22 cellular contexts compared by ENCODE assay signal in the genomic region with DNA sequence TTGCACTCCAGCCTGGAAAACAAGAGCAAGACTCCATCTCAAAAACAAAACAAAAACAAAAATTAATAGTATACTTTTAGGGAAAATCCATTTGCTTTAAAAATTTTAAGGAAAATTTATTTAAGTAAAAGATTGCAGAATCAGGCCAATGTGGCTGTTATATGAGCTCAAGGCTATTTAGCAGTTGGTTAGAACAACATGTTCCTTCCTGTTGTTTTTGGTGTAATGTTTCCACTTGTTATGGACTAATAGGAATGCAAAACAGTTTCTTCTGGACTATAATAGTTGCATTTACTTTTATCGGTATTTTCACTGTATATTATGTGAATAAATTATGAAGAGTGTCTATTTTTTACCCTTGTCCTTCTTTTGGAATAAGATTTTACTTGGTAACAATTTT. TPM values are rescaled to one million over a fixed set of nuclear protein-coding genes. Genes with fewer than 3 reads are reported as not detected.
A peak's percentile ranks its signal among the peaks of the same experiment; 100 is the strongest.
DNase-seq lines count a peak whose midpoint lies in the region; ATAC-seq and TF ChIP-seq lines count a peak whose summit lies in the region.
"Had no signal": no experiment of that assay in that cellular context is flagged by ENCODE, and none has a peak within 500 bp of the region (broad histone marks: within the 10 kb centered on the region; RNA-seq: fewer than 3 reads in every experiment).

No MANE protein-coding gene starts in this region.

- H3K36me3 ChIP-seq in testis (ENCODE audit: low read depth, missing control alignments), result no peaks in the 10 kb centered on the region
- H3K36me3 ChIP-seq: BE2C had no signal

- DNase-seq in activated CD8-positive, alpha-beta T cell treated with anti-CD3 and anti-CD28 coated beads for 36 hours, result no peak
- no peak for DNase-seq in activated CD8-positive, alpha-beta T cell treated with anti-CD3 and anti-CD28 coated beads, Interleukin-2, amount 10 ng/mL, durations not matched to agents 7 days and 5 days
- DNase-seq in activated naive CD8-positive, alpha-beta T cell treated with anti-CD3 and anti-CD28 coated beads for 36 hours, result no peak
- peak; percentile 86 for DNase-seq in iris pigment epithelial cell (ENCODE audit: low read depth)
- no peak for DNase-seq in testis
- DNase-seq in AG20443 (ENCODE audit: low spot score), result no peak
- DNase-seq: activated effector memory CD4-positive, alpha-beta T cell treated with Interleukin-2 at 50 U/mL for 16 hours; anterior cingulate cortex; BE2C; cerebellar nuclear complex; effector CD4-positive, alpha-beta T cell; Karpas-422; left colon; NCI-H1092 treated with DMSO at 0.1 percent for 48 hours; NCI-H2029 treated with DMSO at 0.1 percent for 48 hours; NCI-H446 treated with DMSO at 0.1 percent for 48 hours; SK-N-SH; stimulated activated CD4-positive, alpha-beta T cell treated with anti-CD3 and anti-CD28 coated beads, Interleukin-12 subunit alpha, Interleukin-12 subunit beta, amount 100 ng/mL, for 4 hours; stimulated activated CD8-positive, alpha-beta memory T cell treated with anti-CD3 and anti-CD28 coated beads, Interleukin-4, amount 100 ng/mL, for 48 hours had no signal

- H3K27ac Mint-ChIP-seq in activated CD8-positive, alpha-beta T cell treated with anti-CD3 and anti-CD28 coated beads for 36 hours, result peak overlapping the region; percentile 49
- H3K27ac Mint-ChIP-seq in activated CD8-positive, alpha-beta T cell treated with anti-CD3 and anti-CD28 coated beads, Interleukin-2, amount 10 ng/mL, durations not matched to agents 7 days and 5 days, result no peak overlapping the region
- H3K27ac Mint-ChIP-seq in activated naive CD8-positive, alpha-beta T cell treated with anti-CD3 and anti-CD28 coated beads for 36 hours, result peak overlapping the region; percentile 54
- H3K27ac Mint-ChIP-seq: nephron had no signal

- H3K4me1 Mint-ChIP-seq in activated CD8-positive, alpha-beta T cell treated with anti-CD3 and anti-CD28 coated beads for 36 hours (ENCODE audit: low read depth), result peaks cover 49% of the 10 kb centered on the region
- H3K4me1 Mint-ChIP-seq in activated CD8-positive, alpha-beta T cell treated with anti-CD3 and anti-CD28 coated beads, Interleukin-2, amount 10 ng/mL, durations not matched to agents 7 days and 5 days (ENCODE audit: low read depth), result peaks cover 58% of the 10 kb centered on the region
- H3K4me1 Mint-ChIP-seq in activated naive CD8-positive, alpha-beta T cell treated with anti-CD3 and anti-CD28 coated beads for 36 hours, result peaks cover 58% of the 10 kb centered on the region

- peaks cover 14% of the 10 kb centered on the region for H3K4me1 ChIP-seq in testis

- no peak overlapping the region for H3K4me3 Mint-ChIP-seq in activated CD8-positive, alpha-beta T cell treated with anti-CD3 and anti-CD28 coated beads for 36 hours
- no peak overlapping the region for H3K4me3 Mint-ChIP-seq in activated CD8-positive, alpha-beta T cell treated with anti-CD3 and anti-CD28 coated beads, Interleukin-2, amount 10 ng/mL, durations not matched to agents 7 days and 5 days
- H3K4me3 Mint-ChIP-seq in activated naive CD8-positive, alpha-beta T cell treated with anti-CD3 and anti-CD28 coated beads for 36 hours, result no peak overlapping the region

- no peaks in the 10 kb centered on the region for H3K27me3 Mint-ChIP-seq in activated CD8-positive, alpha-beta T cell treated with anti-CD3 and anti-CD28 coated beads for 36 hours
- no peaks in the 10 kb centered on the region for H3K27me3 Mint-ChIP-seq in activated CD8-positive, alpha-beta T cell treated with anti-CD3 and anti-CD28 coated beads, Interleukin-2, amount 10 ng/mL, durations not matched to agents 7 days and 5 days (ENCODE audit: low read depth)
- no peaks in the 10 kb centered on the region for H3K27me3 Mint-ChIP-seq in activated naive CD8-positive, alpha-beta T cell treated with anti-CD3 and anti-CD28 coated beads for 36 hours

- POLR2A ChIA-PET in activated CD8-positive, alpha-beta T cell treated with anti-CD3 and anti-CD28 coated beads for 36 hours (lab: Charles Lee), result interaction anchor here (6.9 to 15.5 kb wide), 2 partner anchors 7 to 100 kb away, joined by 59 to 170 read pairs; no protein-coding TSS in a partner anchor
- POLR2A ChIA-PET in activated CD8-positive, alpha-beta T cell treated with anti-CD3 and anti-CD28 coated beads, Interleukin-2, amount 10 ng/mL, durations not matched to agents 7 days and 5 days (lab: Charles Lee), result interaction anchor here (0.7 to 8.8 kb wide), 5 partner anchors 7 to 121 kb away, joined by 3 to 194 read pairs (median 87); no protein-coding TSS in a partner anchor

- no peaks in the 10 kb centered on the region for H3K27me3 ChIP-seq in testis
- H3K27me3 ChIP-seq: BE2C had no signal

- intact Hi-C loops in activated CD8-positive, alpha-beta T cell treated with anti-CD3 and anti-CD28 coated beads for 36 hours (cut with micrococcal nuclease), result no loop called here
- intact Hi-C loops in testis (cut with DNase I; ENCODE audit: low total_unique reads), result loop anchor here (10.0 kb wide), 1 partner anchor 96 kb away; a partner anchor contains a TSS

- WGBS in testis, 2 donors, result 28 to 29% methylated on average over 1 of the region's 1 CpG

- H3K36me3 Mint-ChIP-seq in activated CD8-positive, alpha-beta T cell treated with anti-CD3 and anti-CD28 coated beads for 36 hours (ENCODE audit: low read depth), result peaks cover 56% of the 10 kb centered on the region
- peaks cover 48% of the 10 kb centered on the region for H3K36me3 Mint-ChIP-seq in activated CD8-positive, alpha-beta T cell treated with anti-CD3 and anti-CD28 coated beads, Interleukin-2, amount 10 ng/mL, durations not matched to agents 7 days and 5 days (ENCODE audit: low read depth)
- H3K36me3 Mint-ChIP-seq in activated naive CD8-positive, alpha-beta T cell treated with anti-CD3 and anti-CD28 coated beads for 36 hours, result peaks cover 36% of the 10 kb centered on the region

- TF ChIP-seq CTCF in activated CD8-positive, alpha-beta T cell treated with anti-CD3 and anti-CD28 coated beads for 36 hours (IDR thresholded peaks at IDR 0.05), result no peak
- TF ChIP-seq CTCF in testis (IDR thresholded peaks at IDR 0.05), result no peak

- CTCF ChIA-PET in activated CD8-positive, alpha-beta T cell treated with anti-CD3 and anti-CD28 coated beads for 36 hours (lab: Charles Lee), result interaction anchor here (1.9 to 2.3 kb wide), 2 partner anchors 95 to 121 kb away, joined by 5 to 7 read pairs; no protein-coding TSS in a partner anchor
- CTCF ChIA-PET in activated CD8-positive, alpha-beta T cell treated with anti-CD3 and anti-CD28 coated beads, Interleukin-2, amount 10 ng/mL, durations not matched to agents 7 days and 5 days (lab: Charles Lee), result interaction anchor here (1.0 to 6.7 kb wide), 3 partner anchors 7 to 52 kb away, joined by 3 to 67 read pairs (median 3); no protein-coding TSS in a partner anchor

- no peak for ATAC-seq in activated CD8-positive, alpha-beta T cell treated with anti-CD3 and anti-CD28 coated beads for 36 hours
- no peak for ATAC-seq in activated CD8-positive, alpha-beta T cell treated with anti-CD3 and anti-CD28 coated beads, Interleukin-2, amount 10 ng/mL, durations not matched to agents 7 days and 5 days
- ATAC-seq in HG03432 (IDR thresholded peaks at IDR 0.05; ENCODE audit: unreplicated experiment) (no peak), HG02852 (IDR thresholded peaks at IDR 0.05; ENCODE audit: unreplicated experiment) (no peak)
- ATAC-seq: left colon had no signal

- H3K27ac ChIP-seq in testis, result peak overlapping the region; percentile 76 to 95

- H3K9me3 Mint-ChIP-seq in activated CD8-positive, alpha-beta T cell treated with anti-CD3 and anti-CD28 coated beads for 36 hours, result no peaks in the 10 kb centered on the region
- no peaks in the 10 kb centered on the region for H3K9me3 Mint-ChIP-seq in activated CD8-positive, alpha-beta T cell treated with anti-CD3 and anti-CD28 coated beads, Interleukin-2, amount 10 ng/mL, durations not matched to agents 7 days and 5 days (ENCODE audit: insufficient read depth)
- H3K9me3 Mint-ChIP-seq in activated naive CD8-positive, alpha-beta T cell treated with anti-CD3 and anti-CD28 coated beads for 36 hours, result no peaks in the 10 kb centered on the region
- H3K9me3 Mint-ChIP-seq: nephron had no signal

- H3K4me3 ChIP-seq in testis, result no peak overlapping the region

- H3K9me3 ChIP-seq in testis, result no peaks in the 10 kb centered on the region
- H3K9me3 ChIP-seq: BE2C, SK-N-SH had no signal

- TF ChIP-seq POLR2A in testis (IDR thresholded peaks at IDR 0.05), result no peak

RNA-seq across cellular contexts. Expression of a gene that starts 3.0 kb away (rescaled TPM):
- total RNA-seq in activated CD8-positive, alpha-beta T cell treated with anti-CD3 and anti-CD28 coated beads for 36 hours, result 100 to 1,000 TPM; 100 to 102 TPM
- 100 to 1,000 TPM; 115 to 126 TPM for total RNA-seq in activated CD8-positive, alpha-beta T cell treated with anti-CD3 and anti-CD28 coated beads, Interleukin-2, amount 10 ng/mL, durations not matched to agents 7 days and 5 days
- total RNA-seq in activated naive CD8-positive, alpha-beta T cell treated with anti-CD3 and anti-CD28 coated beads for 36 hours, result 100 to 1,000 TPM; 112 to 116 TPM
- 10 to 100 TPM; 67.1 to 72.8 TPM for total RNA-seq in testis
- 57.6 TPM for polyA plus RNA-seq in testis (ENCODE audit: insufficient read depth, low read depth, low replicate concordance)
